In genomic region chr15:74618841-74619596, GRCh38 we compare ENCODE assay signal across 21 cellular contexts. TPM values are rescaled to one million over a fixed set of nuclear protein-coding genes. Genes with fewer than 3 reads are reported as not detected.
DNase-seq lines count a peak whose midpoint lies in the region; ATAC-seq, FAIRE-seq and TF ChIP-seq lines count a peak whose summit lies in the region.
"Had no signal": no experiment of that assay in that cellular context is flagged by ENCODE, and none has a peak within 500 bp of the region (broad histone marks: within the 10 kb centered on the region; RNA-seq: fewer than 3 reads in every experiment).

No MANE protein-coding gene starts in this region.

- FAIRE-seq in GM12892 (lab: Jason Lieb, UNC): no peak

- H3K27ac ChIP-seq in CD8-positive, alpha-beta T cell (ENCODE audit: low read depth, low read length): no peak overlapping the region
- H3K27ac ChIP-seq: colonic mucosa, epithelial cell of prostate, tibial artery had no signal

- H3K36me3 ChIP-seq in CD8-positive, alpha-beta T cell (ENCODE audit: insufficient read depth, low read length): peaks cover 50% of the 10 kb centered on the region

- H3K4me1 Mint-ChIP-seq in T-helper 1 cell treated with Interleukin-12 subunit alpha and Interleukin-12 subunit beta and Interleukin-4 antibody, amounts not matched to agents 30 μg/mL and 1 μg/mL, for 36 hours (ENCODE audit: low read depth): peaks cover 31% of the 10 kb centered on the region
- peaks cover 42% of the 10 kb centered on the region for H3K4me1 Mint-ChIP-seq in neural crest cell
- peaks cover 51% of the 10 kb centered on the region for H3K4me1 Mint-ChIP-seq in CD8-positive, alpha-beta T cell (ENCODE audit: low read depth)

- DNase-seq in T-helper 1 cell (no peak), COLO668 (lab: John Stamatoyannopoulos, UW; ENCODE audit: unreplicated experiment) (peak; percentile 40), neural crest cell (ENCODE audit: low read depth, low spot score) (no peak), GM12892 (ENCODE audit: insufficient read length) (no peak), NCI-H510A (lab: John Stamatoyannopoulos, UW) (no peak)
- no peak for DNase-seq in activated naive CD4-positive, alpha-beta T cell treated with anti-CD3 and anti-CD28 coated beads, Interleukin-2, amount 50 U/mL, for 72 hours (ENCODE audit: low spot score in 2 of 2)
- DNase-seq in CD8-positive, alpha-beta T cell: no peak
- DNase-seq: 8988T; colonic mucosa; COR-L47; GF-D8; NCI-H1930; NCI-H524; nucleus accumbens; PC-3; stimulated activated CD4-positive, alpha-beta T cell treated with anti-CD3 and anti-CD28 coated beads, Interleukin-4, amount 100 ng/mL, for 1 hour; stimulated activated CD8-positive, alpha-beta memory T cell treated with anti-CD3 and anti-CD28 coated beads, Interleukin-4, amount 100 ng/mL, for 48 hours; tibial artery had no signal

- no peak for TF ChIP-seq POLR2A in GM12892 (IDR thresholded peaks at IDR 0.05; ENCODE audit: low read depth, low read length)

- H3K4me3 ChIP-seq in CD8-positive, alpha-beta T cell (ENCODE audit: low read depth, low read length): no peak overlapping the region
- H3K4me3 ChIP-seq: colonic mucosa, tibial artery had no signal

- POLR2A ChIA-PET in CD8-positive, alpha-beta T cell (lab: Charles Lee): interaction anchor here (4.1 kb wide), 1 partner anchor 15 kb away, joined by 12 read pairs; no protein-coding TSS in a partner anchor

- no peak for ATAC-seq in activated naive CD4-positive, alpha-beta T cell treated with anti-CD3 and anti-CD28 coated beads, Interleukin-2, amount 50 U/mL, for 72 hours
- no peak for ATAC-seq in CD8-positive, alpha-beta T cell
- ATAC-seq: PC-3, SK-N-SH treated with all-trans-retinoic acid at 6 μM for 48 hours had no signal

- H3K27me3 ChIP-seq in CD8-positive, alpha-beta T cell (ENCODE audit: insufficient read depth, low read length): no peaks in the 10 kb centered on the region
- H3K27me3 ChIP-seq: colonic mucosa, tibial artery had no signal

- CTCF ChIA-PET in CD8-positive, alpha-beta T cell (lab: Charles Lee): interaction anchor here (1.5 to 29.3 kb wide), 5 partner anchors 9 to 181 kb away, joined by 5 to 730 read pairs (median 8); partner anchors contain the start of gene CSK

- H3K27ac Mint-ChIP-seq in T-helper 1 cell treated with Interleukin-12 subunit alpha and Interleukin-12 subunit beta and Interleukin-4 antibody, amounts not matched to agents 30 μg/mL and 1 μg/mL, for 36 hours: peak overlapping the region; percentile 32
- H3K27ac Mint-ChIP-seq in activated naive CD4-positive, alpha-beta T cell treated with anti-CD3 and anti-CD28 coated beads, Interleukin-2, amount 50 U/mL, for 72 hours: peak overlapping the region; percentile 4 to 67
- H3K27ac Mint-ChIP-seq in neural crest cell (ENCODE audit: unreplicated experiment): peak overlapping the region; percentile 67
- H3K27ac Mint-ChIP-seq in CD8-positive, alpha-beta T cell: no peak overlapping the region

- peaks cover 42% of the 10 kb centered on the region for H3K36me3 Mint-ChIP-seq in T-helper 1 cell treated with Interleukin-12 subunit alpha and Interleukin-12 subunit beta and Interleukin-4 antibody, amounts not matched to agents 30 μg/mL and 1 μg/mL, for 36 hours (ENCODE audit: low read depth)
- H3K36me3 Mint-ChIP-seq in activated naive CD4-positive, alpha-beta T cell treated with anti-CD3 and anti-CD28 coated beads, Interleukin-2, amount 50 U/mL, for 72 hours: peaks cover 22 to 33% of the 10 kb centered on the region in 2 donors
- H3K36me3 Mint-ChIP-seq in neural crest cell (ENCODE audit: low read depth): peaks cover 14% of the 10 kb centered on the region
- H3K36me3 Mint-ChIP-seq in CD8-positive, alpha-beta T cell: peaks cover 69% of the 10 kb centered on the region

- intact Hi-C loops in CD8-positive, alpha-beta T cell (cut with DNase I, micrococcal nuclease): loop anchor here (5.0 to 10.0 kb wide), 6 partner anchors 168 to 1286 kb away; partner anchors contain the start of genes COX5A (in 1 of the 2), FBXO22 (in 1 of the 2), PML (in 1 of the 2) and PPCDC (in 1 of the 2)

- H3K4me1 ChIP-seq in CD8-positive, alpha-beta T cell (ENCODE audit: insufficient read depth, low read length): peaks cover 30% of the 10 kb centered on the region

- no peaks in the 10 kb centered on the region for H3K27me3 Mint-ChIP-seq in T-helper 1 cell treated with Interleukin-12 subunit alpha and Interleukin-12 subunit beta and Interleukin-4 antibody, amounts not matched to agents 30 μg/mL and 1 μg/mL, for 36 hours (ENCODE audit: low read depth)
- no peaks in the 10 kb centered on the region for H3K27me3 Mint-ChIP-seq in neural crest cell (ENCODE audit: low read depth)
- H3K27me3 Mint-ChIP-seq in CD8-positive, alpha-beta T cell (ENCODE audit: low read depth): no peaks in the 10 kb centered on the region

- no peaks in the 10 kb centered on the region for H3K9me3 Mint-ChIP-seq in T-helper 1 cell treated with Interleukin-12 subunit alpha and Interleukin-12 subunit beta and Interleukin-4 antibody, amounts not matched to agents 30 μg/mL and 1 μg/mL, for 36 hours
- H3K9me3 Mint-ChIP-seq in activated naive CD4-positive, alpha-beta T cell treated with anti-CD3 and anti-CD28 coated beads, Interleukin-2, amount 50 U/mL, for 72 hours: no peaks in the 10 kb centered on the region
- H3K9me3 Mint-ChIP-seq in neural crest cell: no peaks in the 10 kb centered on the region
- no peaks in the 10 kb centered on the region for H3K9me3 Mint-ChIP-seq in CD8-positive, alpha-beta T cell

- TF ChIP-seq CTCF in neural crest cell (conservative IDR thresholded peaks at IDR 0.05): no peak
- no peak for TF ChIP-seq CTCF in CD8-positive, alpha-beta T cell (IDR thresholded peaks at IDR 0.05)

- no peaks in the 10 kb centered on the region for H3K9me3 ChIP-seq in CD8-positive, alpha-beta T cell (ENCODE audit: low read length)
- H3K9me3 ChIP-seq: colonic mucosa, tibial artery had no signal

- H3K4me3 Mint-ChIP-seq in T-helper 1 cell treated with Interleukin-12 subunit alpha and Interleukin-12 subunit beta and Interleukin-4 antibody, amounts not matched to agents 30 μg/mL and 1 μg/mL, for 36 hours: no peak overlapping the region
- H3K4me3 Mint-ChIP-seq in neural crest cell: peak overlapping the region; percentile 95
- H3K4me3 Mint-ChIP-seq in CD8-positive, alpha-beta T cell: no peak overlapping the region

RNA-seq across cellular contexts. Expression of gene CLK3, which starts 3.4 kb away (rescaled TPM):
- total RNA-seq in activated naive CD4-positive, alpha-beta T cell treated with anti-CD3 and anti-CD28 coated beads, Interleukin-2, amount 50 U/mL, for 72 hours: 100 to 1,000 TPM; 160 to 176 TPM
- total RNA-seq in neural crest cell: 79.2 and 88.7 TPM in 2 replicates
- polyA plus RNA-seq in GM12892 (2012; ENCODE audit: missing spikeins): 57.7 TPM
- 100 to 1,000 TPM; 246 to 262 TPM for total RNA-seq in CD8-positive, alpha-beta T cell
